14 cellular contexts compared by ENCODE assay signal in genomic region chr3:16508591-16508995, GRCh38. TPM values are rescaled to one million over a fixed set of nuclear protein-coding genes. Genes with fewer than 3 reads are reported as not detected.
DNase-seq lines count a peak whose midpoint lies in the region; ATAC-seq, FAIRE-seq and TF ChIP-seq lines count a peak whose summit lies in the region.
"Had no signal": no experiment of that assay in that cellular context is flagged by ENCODE, and none has a peak within 500 bp of the region (broad histone marks: within the 10 kb centered on the region; RNA-seq: fewer than 3 reads in every experiment).

No MANE protein-coding gene starts in this region.

- H3K4me1 ChIP-seq in kidney (ENCODE audit: control insufficient read depth in 1 of 2, insufficient read depth in 1 of 2, low read depth in 1 of 2, low read length in 2 of 2), result peaks cover 8% of the 10 kb centered on the region in 2 donors
- H3K4me1 ChIP-seq in heart right ventricle, result peaks cover 3 to 86% (median 57%) of the 10 kb centered on the region in 9 donors

- TF ChIP-seq CTCF in natural killer cell (IDR thresholded peaks at IDR 0.05), result no peak
- no peak for TF ChIP-seq CTCF in kidney (IDR thresholded peaks at IDR 0.05; ENCODE audit: borderline replicate concordance, extremely low read depth, insufficient read depth)
- no peak for TF ChIP-seq CTCF in heart right ventricle (IDR thresholded peaks at IDR 0.05)

- intact Hi-C loops in activated T-helper 2 cell treated with anti-CD3 and anti-CD28 coated beads, Interferon-gamma antibody, Interleukin-2, Interleukin-4, amounts not matched to agents 10 μg/mL and 5 μg/mL and 100 μg/mL, durations not matched to agents 14 hours and 24 hours and 36 hours (cut with micrococcal nuclease), result no loop called here
- intact Hi-C loops in natural killer cell (cut with micrococcal nuclease), result no loop called here
- intact Hi-C loops in kidney (cut with DNase I), result no loop called here
- intact Hi-C loops in heart right ventricle (cut with DNase I), result no loop called here

- peak overlapping the region; percentile 56 for H3K4me3 Mint-ChIP-seq in activated T-helper 2 cell treated with anti-CD3 and anti-CD28 coated beads, Interferon-gamma antibody, Interleukin-2, Interleukin-4, amounts not matched to agents 10 μg/mL and 5 μg/mL and 100 μg/mL, durations not matched to agents 14 hours and 24 hours and 36 hours (ENCODE audit: low read depth)
- H3K4me3 Mint-ChIP-seq in natural killer cell, result peak overlapping the region; percentile 67

- peaks cover 69% of the 10 kb centered on the region for H3K36me3 Mint-ChIP-seq in activated T-helper 2 cell treated with anti-CD3 and anti-CD28 coated beads, Interferon-gamma antibody, Interleukin-2, Interleukin-4, amounts not matched to agents 10 μg/mL and 5 μg/mL and 100 μg/mL, durations not matched to agents 14 hours and 24 hours and 36 hours (ENCODE audit: low read depth)
- H3K36me3 Mint-ChIP-seq in natural killer cell, result no peaks in the 10 kb centered on the region

- no peak overlapping the region for H3K9ac ChIP-seq in kidney (ENCODE audit: low read length in 2 of 2)

- peak; percentile 50 for DNase-seq in NCI-H2171 treated with DMSO at 0.1 percent for 48 hours (lab: John Stamatoyannopoulos, UW)
- DNase-seq in NCI-H2171 (lab: John Stamatoyannopoulos, UW), result no peak
- no peak for DNase-seq in activated T-helper 2 cell treated with anti-CD3 and anti-CD28 coated beads, Interferon-gamma antibody, Interleukin-2, Interleukin-4, amounts not matched to agents 10 μg/mL and 5 μg/mL and 100 μg/mL, durations not matched to agents 14 hours and 24 hours and 36 hours (ENCODE audit: low spot score)
- DNase-seq in natural killer cell, result no peak
- no peak for DNase-seq in kidney
- no peak for DNase-seq in heart right ventricle
- DNase-seq: mammary epithelial cell; NCI-H1092; sigmoid colon; stimulated activated CD8-positive, alpha-beta memory T cell treated with anti-CD3 and anti-CD28 coated beads, Interleukin-4, amount 100 ng/mL, for 48 hours had no signal

- H3K27ac Mint-ChIP-seq in activated T-helper 2 cell treated with anti-CD3 and anti-CD28 coated beads, Interferon-gamma antibody, Interleukin-2, Interleukin-4, amounts not matched to agents 10 μg/mL and 5 μg/mL and 100 μg/mL, durations not matched to agents 14 hours and 24 hours and 36 hours, result peak overlapping the region; percentile 61
- H3K27ac Mint-ChIP-seq in natural killer cell, result peak overlapping the region; percentile 75 to 85

- H3K36me3 ChIP-seq in kidney (ENCODE audit: control insufficient read depth in 1 of 2, insufficient read depth in 2 of 2, low read length in 2 of 2) (no peaks in the 10 kb centered on the region), heart right ventricle (peaks cover 0 to 4% (median 0%) of the 10 kb centered on the region in 9 donors)
- H3K36me3 ChIP-seq: sigmoid colon had no signal

- H3K9me3 ChIP-seq in kidney (ENCODE audit: control insufficient read depth in 1 of 2, low read length in 2 of 2) (no peaks in the 10 kb centered on the region), heart right ventricle (no peaks in the 10 kb centered on the region)
- H3K9me3 ChIP-seq: sigmoid colon had no signal

- ATAC-seq in HG02852 (IDR thresholded peaks at IDR 0.05; ENCODE audit: unreplicated experiment) (peak; percentile 11), natural killer cell (no peak), HG02759 (IDR thresholded peaks at IDR 0.05; ENCODE audit: unreplicated experiment) (no peak), heart right ventricle (no peak)

- no peaks in the 10 kb centered on the region for H3K27me3 ChIP-seq in heart right ventricle

- WGBS in heart right ventricle, 2 donors, result 53 to 77% methylated on average over 6 of the region's 6 CpGs

- H3K27me3 Mint-ChIP-seq in activated T-helper 2 cell treated with anti-CD3 and anti-CD28 coated beads, Interferon-gamma antibody, Interleukin-2, Interleukin-4, amounts not matched to agents 10 μg/mL and 5 μg/mL and 100 μg/mL, durations not matched to agents 14 hours and 24 hours and 36 hours (ENCODE audit: low read depth), result no peaks in the 10 kb centered on the region
- no peaks in the 10 kb centered on the region for H3K27me3 Mint-ChIP-seq in natural killer cell (ENCODE audit: low read depth in 2 of 2)

- peaks cover 70% of the 10 kb centered on the region for H3K4me1 Mint-ChIP-seq in activated T-helper 2 cell treated with anti-CD3 and anti-CD28 coated beads, Interferon-gamma antibody, Interleukin-2, Interleukin-4, amounts not matched to agents 10 μg/mL and 5 μg/mL and 100 μg/mL, durations not matched to agents 14 hours and 24 hours and 36 hours (ENCODE audit: low read depth)
- peaks cover 78 to 88% of the 10 kb centered on the region in 2 donors for H3K4me1 Mint-ChIP-seq in natural killer cell

- H3K4me3 ChIP-seq in kidney (ENCODE audit: low read length in 2 of 2), result no peak overlapping the region
- no peak overlapping the region for H3K4me3 ChIP-seq in heart right ventricle
- H3K4me3 ChIP-seq: sigmoid colon had no signal

- no peaks in the 10 kb centered on the region for H3K9me3 Mint-ChIP-seq in activated T-helper 2 cell treated with anti-CD3 and anti-CD28 coated beads, Interferon-gamma antibody, Interleukin-2, Interleukin-4, amounts not matched to agents 10 μg/mL and 5 μg/mL and 100 μg/mL, durations not matched to agents 14 hours and 24 hours and 36 hours
- H3K9me3 Mint-ChIP-seq in natural killer cell, result no peaks in the 10 kb centered on the region

- FAIRE-seq in kidney (lab: Jason Lieb, UNC), result no peak
- FAIRE-seq: A204.1, G401.6 had no signal

- H3K27ac ChIP-seq in kidney (ENCODE audit: low read depth in 2 of 2, low read length in 2 of 2) (no peak overlapping the region), heart right ventricle (peak overlapping the region in 2 of 10 donors; percentile 34 to 95)

RNA-seq across cellular contexts. Expression of gene RFTN1, which starts 4.9 kb away (rescaled TPM):
- 90.4 and 93.7 TPM in 2 replicates for total RNA-seq in activated T-helper 2 cell treated with anti-CD3 and anti-CD28 coated beads, Interferon-gamma antibody, Interleukin-2, Interleukin-4, amounts not matched to agents 10 μg/mL and 5 μg/mL and 100 μg/mL, durations not matched to agents 14 hours and 24 hours and 36 hours
- total RNA-seq in natural killer cell (100 to 1,000 TPM; 112 to 135 (median 115) TPM), kidney (34.1 TPM), heart right ventricle (10 to 100 TPM; 17.4 to 32.2 (median 24.0) TPM)
- polyA plus RNA-seq in kidney (ENCODE audit: insufficient read depth, low read depth, low replicate concordance) (15.3 TPM), heart right ventricle (10 to 100 TPM; 20.5 to 25.9 TPM)
